In genomic region chr20:33663161-33664084, GRCh38 we compare ENCODE assay signal across 8 cellular contexts. TPM values are rescaled to one million over a fixed set of nuclear protein-coding genes. Genes with fewer than 3 reads are reported as not detected.
A peak's percentile ranks its signal among the peaks of the same experiment; 100 is the strongest.
DNase-seq lines count a peak whose midpoint lies in the region; ATAC-seq and TF ChIP-seq lines count a peak whose summit lies in the region.

No MANE protein-coding gene starts in this region.

- H3K27me3 Mint-ChIP-seq in nephron (ENCODE audit: low read depth), result peaks cover 3% of the 10 kb centered on the region
- H3K27me3 Mint-ChIP-seq in stimulated activated naive CD8-positive, alpha-beta T cell treated with anti-CD3 and anti-CD28 coated beads, Interleukin-15, Interleukin-2, amounts not matched to agents 100 ng/mL and 50 ng/mL, for 24 hours, result no peaks in the 10 kb centered on the region

- TF ChIP-seq CTCF in fibroblast of the aortic adventitia (IDR thresholded peaks at IDR 0.05; ENCODE audit: insufficient read depth, low read length) (no peak), nephron (IDR thresholded peaks at IDR 0.05; ENCODE audit: unreplicated experiment in 3 of 3) (no peak)

- peaks cover 3% of the 10 kb centered on the region for H3K36me3 Mint-ChIP-seq in nephron (ENCODE audit: low read depth)
- H3K36me3 Mint-ChIP-seq in stimulated activated naive CD8-positive, alpha-beta T cell treated with anti-CD3 and anti-CD28 coated beads, Interleukin-15, Interleukin-2, amounts not matched to agents 100 ng/mL and 50 ng/mL, for 24 hours (ENCODE audit: low read depth), result peaks cover 2% of the 10 kb centered on the region

- H3K4me1 Mint-ChIP-seq in nephron, result peaks cover 16% of the 10 kb centered on the region
- H3K4me1 Mint-ChIP-seq in stimulated activated naive CD8-positive, alpha-beta T cell treated with anti-CD3 and anti-CD28 coated beads, Interleukin-15, Interleukin-2, amounts not matched to agents 100 ng/mL and 50 ng/mL, for 24 hours (ENCODE audit: low read depth), result peaks cover 30% of the 10 kb centered on the region

- peak overlapping the region; percentile 83 to 92 (median 85) for H3K4me3 Mint-ChIP-seq in nephron
- peak overlapping the region; percentile 85 for H3K4me3 Mint-ChIP-seq in stimulated activated naive CD8-positive, alpha-beta T cell treated with anti-CD3 and anti-CD28 coated beads, Interleukin-15, Interleukin-2, amounts not matched to agents 100 ng/mL and 50 ng/mL, for 24 hours

- no peaks in the 10 kb centered on the region for H3K9me3 ChIP-seq in KOPT-K1 (ENCODE audit: insufficient read depth, low read length, poor library complexity, severe bottlenecking)

- H3K9me3 Mint-ChIP-seq in nephron, result no peaks in the 10 kb centered on the region
- H3K9me3 Mint-ChIP-seq in stimulated activated naive CD8-positive, alpha-beta T cell treated with anti-CD3 and anti-CD28 coated beads, Interleukin-15, Interleukin-2, amounts not matched to agents 100 ng/mL and 50 ng/mL, for 24 hours, result no peaks in the 10 kb centered on the region

- peak overlapping the region; percentile 77 for H3K4me3 ChIP-seq in fibroblast of the aortic adventitia (ENCODE audit: low read depth, low read length)

- H3K36me3 ChIP-seq in KOPT-K1 (ENCODE audit: insufficient read depth, low read length), result peaks cover 47% of the 10 kb centered on the region

- DNase-seq in C1 segment of cervical spinal cord (lab: John Stamatoyannopoulos, UW) (peak in 13 of 14 donors; percentile 34 to 85 (median 56)), SHP77 treated with DMSO at 0.1 percent for 48 hours (lab: John Stamatoyannopoulos, UW) (peak; percentile 45), fibroblast of the aortic adventitia (ENCODE audit: low read depth) (peak; percentile 48)
- peak; percentile 79 for DNase-seq in activated effector memory CD4-positive, alpha-beta T cell treated with Interleukin-2 at 50 U/mL for 16 hours

- peak overlapping the region; percentile 73 to 84 (median 76) for H3K27ac Mint-ChIP-seq in nephron
- peak overlapping the region; percentile 89 for H3K27ac Mint-ChIP-seq in stimulated activated naive CD8-positive, alpha-beta T cell treated with anti-CD3 and anti-CD28 coated beads, Interleukin-15, Interleukin-2, amounts not matched to agents 100 ng/mL and 50 ng/mL, for 24 hours

- ATAC-seq in GM19397 (IDR thresholded peaks at IDR 0.05; ENCODE audit: unreplicated experiment), result peak; percentile 42

- H3K27ac ChIP-seq in KOPT-K1 (ENCODE audit: low read depth, low read length, poor library complexity, severe bottlenecking), result peak overlapping the region; percentile 80

RNA-seq across cellular contexts. Expression of gene C20orf144, which starts 1.3 kb away (rescaled TPM):
- total RNA-seq in fibroblast of the aortic adventitia (ENCODE audit: low replicate concordance), result 0.16 and 0.18 TPM in 2 replicates

RNA-seq across cellular contexts. Expression of gene ACTL10, which starts 3.3 kb away (rescaled TPM):
- 2.2 and 2.5 TPM in 2 replicates for total RNA-seq in fibroblast of the aortic adventitia (ENCODE audit: low replicate concordance)

RNA-seq across cellular contexts. Expression of gene NECAB3, which starts 10.8 kb away (rescaled TPM):
- 17.6 and 23.6 TPM in 2 replicates for total RNA-seq in fibroblast of the aortic adventitia (ENCODE audit: low replicate concordance)

RNA-seq across cellular contexts. Expression of gene E2F1, which starts 22.8 kb away (rescaled TPM):
- total RNA-seq in fibroblast of the aortic adventitia (ENCODE audit: low replicate concordance), result 0.74 and 23.7 TPM in 2 replicates

RNA-seq across cellular contexts. Expression of gene PXMP4, which starts 56.7 kb away (rescaled TPM):
- total RNA-seq in fibroblast of the aortic adventitia (ENCODE audit: low replicate concordance), result 2.7 and 7.6 TPM in 2 replicates

Comparison
In these comparisons a context has a peak if more than half of its experiments do, and no peak if none do; other contexts are left out.
1. Peak in every context shown above with its lines: DNase-seq, ATAC-seq, H3K4me3 ChIP-seq and H3K27ac ChIP-seq.